8 cellular contexts compared by ENCODE assay signal in genomic region chr13:110138009-110138699, GRCh38.
DNase-seq lines count a peak whose midpoint lies in the region; ATAC-seq and TF ChIP-seq lines count a peak whose summit lies in the region.

No MANE protein-coding gene starts in this region.

- H3K27ac Mint-ChIP-seq in Caco-2 (ENCODE audit: unreplicated experiment): peak overlapping the region; percentile 82
- H3K27ac Mint-ChIP-seq in activated naive CD4-positive, alpha-beta T cell treated with anti-CD3 and anti-CD28 coated beads, Interleukin-2, amount 50 U/mL, for 72 hours: peak overlapping the region in 1 of 2 donors; percentile 54

- in situ Hi-C loops in transverse colon (cut with MboI; ENCODE audit: low pct_ligation_motif_present in 1 of 4, low pct_unique_long_range_greater_than_20kb in 1 of 4, low sequenced_read_pairs in 3 of 4): no loop called here

- H3K27me3 ChIP-seq in Caco-2 (replicated peaks; ENCODE audit: control insufficient read depth, insufficient read depth, low read length) (no peaks in the 10 kb centered on the region), HUES6 (ENCODE audit: control insufficient read depth, insufficient read depth, low read length) (peaks cover 15% of the 10 kb centered on the region), SJCRH30 (no peaks in the 10 kb centered on the region), parathyroid adenoma (ENCODE audit: control insufficient read depth, insufficient read depth, low read length) (no peaks in the 10 kb centered on the region), transverse colon (no peaks in the 10 kb centered on the region)

- no peak for TF ChIP-seq EP300 in transverse colon (IDR thresholded peaks at IDR 0.05; ENCODE audit: low read depth)

- CTCF ChIA-PET in Caco-2 (lab: Charles Lee): interaction anchor here (0.7 kb wide), 1 partner anchor 18 kb away, joined by 3 read pairs; no protein-coding TSS in a partner anchor

- no TSS peak for BruUV-seq in Caco-2 (replicated peaks; lab: Mats Ljungman, UMichigan)

- H3K4me1 ChIP-seq in Caco-2 (peaks cover 5% of the 10 kb centered on the region), HUES6 (ENCODE audit: control insufficient read depth, insufficient read depth, low read length) (peaks cover 41% of the 10 kb centered on the region), SJCRH30 (peaks cover 30% of the 10 kb centered on the region), parathyroid adenoma (no peaks in the 10 kb centered on the region), transverse colon (peaks cover 0 to 9% (median 0%) of the 10 kb centered on the region in 4 donors)

- H3K9ac ChIP-seq in HUES6 (ENCODE audit: low read length): peak overlapping the region; percentile 68
- H3K9ac ChIP-seq in parathyroid adenoma: no peak overlapping the region

- H3K4me2 ChIP-seq in parathyroid adenoma (ENCODE audit: low read length): peak overlapping the region; percentile 92

- H3K4me3 Mint-ChIP-seq in Caco-2 (ENCODE audit: unreplicated experiment): peak overlapping the region; percentile 92

- H3K27ac ChIP-seq in HUES6 (ENCODE audit: low read depth, low read length): no peak overlapping the region; the same call in 1 of the 2 replicates
- peak overlapping the region; percentile 19; the same call in 1 of the 2 replicates for H3K27ac ChIP-seq in SJCRH30
- no peak overlapping the region for H3K27ac ChIP-seq in parathyroid adenoma
- peak overlapping the region in 3 of 4 donors; percentile 22 to 45 (median 40) for H3K27ac ChIP-seq in transverse colon

- DNase-seq in Caco-2 (peak; percentile 86), SJCRH30 (peak; percentile 66 to 75), Right ventricle myocardium superior (peak; percentile 82), transverse colon (peak; percentile 49)
- DNase-seq in activated naive CD4-positive, alpha-beta T cell treated with anti-CD3 and anti-CD28 coated beads, Interleukin-2, amount 50 U/mL, for 72 hours (ENCODE audit: low spot score in 2 of 2): peak; percentile 73 to 80

- peaks cover 7% of the 10 kb centered on the region for H3K36me3 Mint-ChIP-seq in Caco-2 (ENCODE audit: insufficient read depth, unreplicated experiment)
- H3K36me3 Mint-ChIP-seq in activated naive CD4-positive, alpha-beta T cell treated with anti-CD3 and anti-CD28 coated beads, Interleukin-2, amount 50 U/mL, for 72 hours: peaks cover 0 to 5% of the 10 kb centered on the region in 2 donors

- WGBS in transverse colon (ENCODE audit: low coverage in 1 of 2), 2 donors: 0 to 2% methylated on average over 3 to 38 of the region's 60 CpGs

- TF ChIP-seq CTCF in Caco-2 (IDR thresholded peaks at IDR 0.05; ENCODE audit: insufficient read depth in 1 of 2, low read depth in 1 of 2, low read length in 1 of 2, severe bottlenecking in 1 of 2, unreplicated experiment in 1 of 2) (peak in 1 of 2 experiments; percentile 32), parathyroid adenoma (IDR thresholded peaks at IDR 0.05) (no peak), transverse colon (IDR thresholded peaks at IDR 0.05) (peak in 1 of 5 experiments; percentile 1)

- H3K36me3 ChIP-seq in Caco-2 (ENCODE audit: control insufficient read depth, insufficient read depth, low read length): no peaks in the 10 kb centered on the region
- no peaks in the 10 kb centered on the region for H3K36me3 ChIP-seq in HUES6 (ENCODE audit: control insufficient read depth, insufficient read depth, low read length)
- no peaks in the 10 kb centered on the region for H3K36me3 ChIP-seq in SJCRH30
- H3K36me3 ChIP-seq in parathyroid adenoma (ENCODE audit: control insufficient read depth, insufficient read depth, low read length): no peaks in the 10 kb centered on the region
- H3K36me3 ChIP-seq in transverse colon: no peaks in the 10 kb centered on the region

- no peak for TF ChIP-seq POLR2A in transverse colon (IDR thresholded peaks at IDR 0.05)

- H3K27me3 Mint-ChIP-seq in Caco-2 (ENCODE audit: insufficient read depth, unreplicated experiment): peaks cover 3% of the 10 kb centered on the region

- H3K9me3 ChIP-seq in Caco-2: no peaks in the 10 kb centered on the region
- no peaks in the 10 kb centered on the region; the same call in 1 of the 2 replicates for H3K9me3 ChIP-seq in HUES6 (ENCODE audit: control insufficient read depth, insufficient read depth, low read depth, low read length)
- H3K9me3 ChIP-seq in SJCRH30 (replicated peaks): no peaks in the 10 kb centered on the region
- H3K9me3 ChIP-seq in parathyroid adenoma (ENCODE audit: control insufficient read depth, low read length): no peaks in the 10 kb centered on the region
- no peaks in the 10 kb centered on the region for H3K9me3 ChIP-seq in transverse colon

- H3K4me1 Mint-ChIP-seq in Caco-2 (ENCODE audit: low read depth, unreplicated experiment): no peaks in the 10 kb centered on the region

- ATAC-seq in GM21515 (IDR thresholded peaks at IDR 0.05; ENCODE audit: unreplicated experiment): peak; percentile 51
- peak; percentile 91 to 92 for ATAC-seq in activated naive CD4-positive, alpha-beta T cell treated with anti-CD3 and anti-CD28 coated beads, Interleukin-2, amount 50 U/mL, for 72 hours
- peak; percentile 63 for ATAC-seq in Right ventricle myocardium superior (ENCODE audit: poor library complexity)

- peak overlapping the region; percentile 28 for H2AFZ ChIP-seq in parathyroid adenoma

- peak overlapping the region; percentile 61 for H3K4me3 ChIP-seq in Caco-2 (ENCODE audit: low read depth, low read length)
- peak overlapping the region; percentile 73 for H3K4me3 ChIP-seq in HUES6 (ENCODE audit: low read depth, low read length)
- H3K4me3 ChIP-seq in SJCRH30: peak overlapping the region; percentile 39
- H3K4me3 ChIP-seq in parathyroid adenoma (ENCODE audit: low read depth, low read length): peak overlapping the region; percentile 56
- peak overlapping the region; percentile 34 to 66 (median 51) for H3K4me3 ChIP-seq in transverse colon

- H3K9me3 Mint-ChIP-seq in Caco-2 (ENCODE audit: unreplicated experiment): peaks cover 7% of the 10 kb centered on the region
- peaks cover 9 to 16% of the 10 kb centered on the region in 2 donors for H3K9me3 Mint-ChIP-seq in activated naive CD4-positive, alpha-beta T cell treated with anti-CD3 and anti-CD28 coated beads, Interleukin-2, amount 50 U/mL, for 72 hours

- H3K79me2 ChIP-seq in parathyroid adenoma: no peaks in the 10 kb centered on the region

- POLR2A ChIA-PET in Caco-2 (lab: Charles Lee): no interaction called here

- intact Hi-C loops in Caco-2 (cut with micrococcal nuclease; ENCODE audit: unreplicated experiment) (loop anchor here (1.0 to 5.0 kb wide), 6 partner anchors 48 to 304 kb away; no protein-coding TSS in a partner anchor), Right ventricle myocardium superior (cut with DNase I) (no loop called here), transverse colon (cut with DNase I; ENCODE audit: low total_unique reads) (loop anchor here (1.0 to 10.0 kb wide), 2 partner anchors 43 to 1173 kb away; no protein-coding TSS in a partner anchor)

Comparison
In these comparisons a context has a peak if more than half of its experiments do, and no peak if none do; other contexts are left out.
1. H3K27ac ChIP-seq: peak in SJCRH30 (single experiment) and transverse colon (3 of 4); none in HUES6 (single experiment) and parathyroid adenoma (single experiment).
2. Peak in every context shown above with its lines, with median percentiles within 50 percentile points of each other: DNase-seq, H3K4me3 ChIP-seq and ATAC-seq.